Comparison of ENCODE assay signal across 16 cellular contexts in genomic region chr12:52195065-52195730, GRCh38. TPM values are rescaled to one million over a fixed set of nuclear protein-coding genes. Genes with fewer than 3 reads are reported as not detected.
DNase-seq lines count a peak whose midpoint lies in the region; ATAC-seq, FAIRE-seq and TF ChIP-seq lines count a peak whose summit lies in the region.
"Had no signal": no experiment of that assay in that cellular context is flagged by ENCODE, and none has a peak within 500 bp of the region (broad histone marks: within the 10 kb centered on the region; RNA-seq: fewer than 3 reads in every experiment).

No MANE protein-coding gene starts in this region.

- no peaks in the 10 kb centered on the region for H3K27me3 ChIP-seq in hepatocyte
- H3K27me3 ChIP-seq: brain microvascular endothelial cell, left lung, SJSA1 had no signal

- H3K4me3 ChIP-seq in hepatocyte: no peak overlapping the region
- H3K4me3 ChIP-seq: left lung, SJSA1 had no signal

- peaks cover 2% of the 10 kb centered on the region for H3K4me1 Mint-ChIP-seq in activated CD4-positive, alpha-beta T cell treated with anti-CD3 and anti-CD28 coated beads for 36 hours
- peaks cover 12% of the 10 kb centered on the region for H3K4me1 Mint-ChIP-seq in T-helper 17 cell

- H3K27ac ChIP-seq in hepatocyte: peak overlapping the region; percentile 86
- H3K27ac ChIP-seq: brain microvascular endothelial cell had no signal

- no peaks in the 10 kb centered on the region for H3K79me2 ChIP-seq in hepatocyte

- no peak for TF ChIP-seq CTCF in hepatocyte (IDR thresholded peaks at IDR 0.05; ENCODE audit: poor library complexity)

- H3K4me2 ChIP-seq in hepatocyte: peak overlapping the region; percentile 35

- no peaks in the 10 kb centered on the region for H3K9me2 ChIP-seq in hepatocyte (replicated peaks; ENCODE audit: insufficient read depth)

- DNase-seq in activated CD4-positive, alpha-beta T cell treated with anti-CD3 and anti-CD28 coated beads for 36 hours: peak; percentile 18
- DNase-seq in activated CD4-positive, alpha-beta T cell treated with anti-CD3 and anti-CD28 coated beads for 1 hour: no peak
- DNase-seq in T-helper 17 cell (no peak), hepatocyte (ENCODE audit: low spot score) (peak; percentile 49), urothelium cell line (ENCODE audit: low spot score) (no peak), NCI-H2227 treated with DMSO at 0.1 percent for 48 hours (lab: John Stamatoyannopoulos, UW) (no peak)
- DNase-seq: activated CD4-positive, alpha-beta T cell treated with anti-CD3 and anti-CD28 coated beads, Interleukin-2, amount 10 ng/mL, durations not matched to agents 7 days and 5 days; brain microvascular endothelial cell; DMS 273 treated with DMSO at 0.1 percent for 48 hours; NCI-H526 treated with DMSO at 0.1 percent for 48 hours had no signal

- 77% methylated on average over 8 of the region's 8 CpGs for WGBS in hepatocyte (ENCODE audit: low lambda C conversion rate, missing lambda C conversion rate)

- H3K36me3 Mint-ChIP-seq in activated CD4-positive, alpha-beta T cell treated with anti-CD3 and anti-CD28 coated beads for 36 hours (ENCODE audit: low read depth): no peaks in the 10 kb centered on the region
- H3K36me3 Mint-ChIP-seq in T-helper 17 cell (ENCODE audit: low read depth): no peaks in the 10 kb centered on the region

- H3K9me3 Mint-ChIP-seq in activated CD4-positive, alpha-beta T cell treated with anti-CD3 and anti-CD28 coated beads for 36 hours (ENCODE audit: low read depth): no peaks in the 10 kb centered on the region
- H3K9me3 Mint-ChIP-seq: activated CD4-positive, alpha-beta T cell treated with anti-CD3 and anti-CD28 coated beads, Interleukin-2, amount 10 ng/mL, durations not matched to agents 7 days and 5 days had no signal

- POLR2A ChIA-PET in activated CD4-positive, alpha-beta T cell treated with anti-CD3 and anti-CD28 coated beads for 36 hours (lab: Charles Lee): no interaction called here

- H3K9me3 ChIP-seq in T-helper 17 cell (ENCODE audit: control insufficient read depth, low read length, poor library complexity, severe bottlenecking): no peaks in the 10 kb centered on the region
- no peaks in the 10 kb centered on the region for H3K9me3 ChIP-seq in hepatocyte (ENCODE audit: low read depth)
- H3K9me3 ChIP-seq: left lung, SJSA1 had no signal

- H3K4me1 ChIP-seq in hepatocyte (ENCODE audit: insufficient read depth): peaks cover 39% of the 10 kb centered on the region

- H4K20me1 ChIP-seq in hepatocyte (ENCODE audit: insufficient read depth, poor library complexity, severe bottlenecking): no peaks in the 10 kb centered on the region

- peaks cover 2% of the 10 kb centered on the region for H3K27me3 Mint-ChIP-seq in activated CD4-positive, alpha-beta T cell treated with anti-CD3 and anti-CD28 coated beads for 36 hours
- peaks cover 52% of the 10 kb centered on the region for H3K27me3 Mint-ChIP-seq in T-helper 17 cell

- H2AFZ ChIP-seq in hepatocyte: no peak overlapping the region

- H3K4me3 Mint-ChIP-seq in activated CD4-positive, alpha-beta T cell treated with anti-CD3 and anti-CD28 coated beads for 36 hours: no peak overlapping the region
- no peak overlapping the region for H3K4me3 Mint-ChIP-seq in T-helper 17 cell
- H3K4me3 Mint-ChIP-seq: activated CD4-positive, alpha-beta T cell treated with anti-CD3 and anti-CD28 coated beads, Interleukin-2, amount 10 ng/mL, durations not matched to agents 7 days and 5 days had no signal

- intact Hi-C loops in activated CD4-positive, alpha-beta T cell treated with anti-CD3 and anti-CD28 coated beads for 36 hours (cut with DNase I, micrococcal nuclease): no loop called here

- peak; percentile 87 for FAIRE-seq in urothelium cell line (lab: Jason Lieb, UNC)
- FAIRE-seq: A204.1 had no signal

- H3K36me3 ChIP-seq in hepatocyte (replicated peaks; ENCODE audit: insufficient read depth, low read depth): no peaks in the 10 kb centered on the region
- H3K36me3 ChIP-seq: brain microvascular endothelial cell, left lung, SJSA1 had no signal

- CTCF ChIA-PET in activated CD4-positive, alpha-beta T cell treated with anti-CD3 and anti-CD28 coated beads for 36 hours (lab: Charles Lee): interaction anchor here (1.3 kb wide), 1 partner anchor 84 kb away, joined by 3 read pairs; no protein-coding TSS in a partner anchor

- no peak overlapping the region for H3K27ac Mint-ChIP-seq in activated CD4-positive, alpha-beta T cell treated with anti-CD3 and anti-CD28 coated beads for 36 hours
- peak overlapping the region; percentile 72 for H3K27ac Mint-ChIP-seq in T-helper 17 cell
- H3K27ac Mint-ChIP-seq: activated CD4-positive, alpha-beta T cell treated with anti-CD3 and anti-CD28 coated beads, Interleukin-2, amount 10 ng/mL, durations not matched to agents 7 days and 5 days had no signal

- ATAC-seq in activated CD4-positive, alpha-beta T cell treated with anti-CD3 and anti-CD28 coated beads for 36 hours: peak; percentile 53
- no peak for ATAC-seq in T-helper 17 cell
- ATAC-seq in HG03378 (IDR thresholded peaks at IDR 0.05; ENCODE audit: unreplicated experiment): no peak
- no peak for ATAC-seq in GM18868 (IDR thresholded peaks at IDR 0.05; ENCODE audit: unreplicated experiment)
- ATAC-seq: left lung had no signal

RNA-seq across cellular contexts. Expression of gene KRT80, which starts 3.4 kb away (rescaled TPM):
- not detected for total RNA-seq in activated CD4-positive, alpha-beta T cell treated with anti-CD3 and anti-CD28 coated beads for 36 hours
- total RNA-seq in T-helper 17 cell: not detected
- total RNA-seq in hepatocyte: 0.28 and 0.77 TPM in 2 replicates
- 1.2 and 1.5 TPM in 2 replicates for polyA plus RNA-seq in hepatocyte
- total RNA-seq: activated CD4-positive, alpha-beta T cell treated with anti-CD3 and anti-CD28 coated beads, Interleukin-2, amount 10 ng/mL, durations not matched to agents 7 days and 5 days had no signal

RNA-seq across cellular contexts. Expression of gene KRT7, which starts 37.8 kb away (rescaled TPM):
- total RNA-seq in activated CD4-positive, alpha-beta T cell treated with anti-CD3 and anti-CD28 coated beads for 36 hours: 1 to 10 TPM; 3.4 to 3.9 TPM
- total RNA-seq in T-helper 17 cell: under 1 TPM in 1 of 2 donors, not detected in 1; 0.70 TPM
- 12.6 and 27.1 TPM in 2 replicates for total RNA-seq in hepatocyte
- 33.3 and 80.2 TPM in 2 replicates for polyA plus RNA-seq in hepatocyte
- total RNA-seq: skeletal muscle tissue had no signal

Comparison
In these comparisons a context has a peak if more than half of its experiments do, and no peak if none do; other contexts are left out.
1. DNase-seq: peak in activated CD4-positive, alpha-beta T cell treated with anti-CD3 and anti-CD28 coated beads for 36 hours (single experiment) and hepatocyte (single experiment); none in activated CD4-positive, alpha-beta T cell treated with anti-CD3 and anti-CD28 coated beads for 1 hour (single experiment), T-helper 17 cell (0 of 3), urothelium cell line (single experiment) and NCI-H2227 treated with DMSO at 0.1 percent for 48 hours (single experiment).